ENCODE assay signal across 28 cellular contexts in genomic region chr12:11922361-11922760, GRCh38.
DNase-seq lines count a peak whose midpoint lies in the region; ATAC-seq and TF ChIP-seq lines count a peak whose summit lies in the region.
"Had no signal": no experiment of that assay in that cellular context is flagged by ENCODE, and none has a peak within 500 bp of the region (broad histone marks: within the 10 kb centered on the region; RNA-seq: fewer than 3 reads in every experiment).

No MANE protein-coding gene starts in this region.

- peaks cover 7% of the 10 kb centered on the region for H3K9me3 Mint-ChIP-seq in progenitor cell of endocrine pancreas (ENCODE audit: low read depth)
- H3K9me3 Mint-ChIP-seq: activated T-cell treated with anti-CD3 and anti-CD28 coated beads, Interleukin-2, amount 50 U/mL, for 24 hours; CD4-positive, alpha-beta memory T cell; immature natural killer cell had no signal

- TF ChIP-seq CTCF in DND-41 (IDR thresholded peaks at IDR 0.05; ENCODE audit: borderline replicate concordance, extremely low read depth, low read length, poor library complexity, severe bottlenecking), result no peak
- TF ChIP-seq CTCF in mammary epithelial cell (conservative IDR thresholded peaks at IDR 0.05 in 1 of 2, IDR thresholded peaks at IDR 0.05 in 1 of 2; ENCODE audit: extremely low read depth in 1 of 2, insufficient read depth in 1 of 2, low read depth in 1 of 2, low read length in 2 of 2), result no peak
- no peak for TF ChIP-seq CTCF in progenitor cell of endocrine pancreas (IDR thresholded peaks at IDR 0.05; ENCODE audit: unreplicated experiment)

- H3K36me3 ChIP-seq in DND-41 (ENCODE audit: insufficient read depth, low read length) (no peaks in the 10 kb centered on the region), mammary epithelial cell (ENCODE audit: insufficient read depth, low read length) (no peaks in the 10 kb centered on the region)
- H3K36me3 ChIP-seq: adrenal gland, esophagus muscularis mucosa, gastrocnemius medialis, thoracic aorta had no signal

- peaks cover 12% of the 10 kb centered on the region for H3K4me1 ChIP-seq in DND-41 (ENCODE audit: insufficient read depth, low read length)
- H3K4me1 ChIP-seq in mammary epithelial cell (ENCODE audit: insufficient read depth, low read length), result peaks cover 3% of the 10 kb centered on the region
- H3K4me1 ChIP-seq: adrenal gland, esophagus muscularis mucosa, gastrocnemius medialis had no signal

- H2AFZ ChIP-seq in DND-41 (ENCODE audit: low read depth, low read length) (0 out of 2 replicates have a peak overlapping the region, but pooled peaks have one; percentile 15), mammary epithelial cell (ENCODE audit: low read depth, low read length) (peak overlapping the region; percentile 40)
- H2AFZ ChIP-seq: hepatocyte had no signal

- H3K27ac ChIP-seq in DND-41 (ENCODE audit: low read length) (no peak overlapping the region), mammary epithelial cell (ENCODE audit: insufficient read depth, low read depth, low read length) (no peak overlapping the region)
- H3K27ac ChIP-seq: adrenal gland, coronary artery, esophagus muscularis mucosa, gastrocnemius medialis, hepatocyte, KMS-11, thoracic aorta had no signal

- no peak overlapping the region for H3K4me3 Mint-ChIP-seq in progenitor cell of endocrine pancreas (ENCODE audit: low read depth)
- H3K4me3 Mint-ChIP-seq: activated T-cell treated with anti-CD3 and anti-CD28 coated beads, Interleukin-2, amount 50 U/mL, for 24 hours; CD4-positive, alpha-beta memory T cell; immature natural killer cell had no signal

- H3K36me3 Mint-ChIP-seq in progenitor cell of endocrine pancreas (ENCODE audit: insufficient read depth), result peaks cover 3% of the 10 kb centered on the region
- H3K36me3 Mint-ChIP-seq: CD4-positive, alpha-beta memory T cell; immature natural killer cell had no signal

- in situ Hi-C loops in mammary epithelial cell (cut with MboI; ENCODE audit: low sequenced_read_pairs in 2 of 2), result no loop called here

- ATAC-seq in DND-41 (ENCODE audit: insufficient read depth, low read depth) (peak; percentile 65; the same call in 2 of the 3 replicates), HG02938 (IDR thresholded peaks at IDR 0.05; ENCODE audit: unreplicated experiment) (no peak)
- ATAC-seq: gastrocnemius medialis; sciatic nerve; stimulated activated naive CD8-positive, alpha-beta T cell treated with anti-CD3 and anti-CD28 coated beads, Interleukin-15, Interleukin-2, amounts not matched to agents 100 U/mL and 50 U/mL, for 24 hours had no signal

- peak overlapping the region; percentile 95 for H3K27ac Mint-ChIP-seq in progenitor cell of endocrine pancreas
- H3K27ac Mint-ChIP-seq: activated T-cell treated with anti-CD3 and anti-CD28 coated beads, Interleukin-2, amount 50 U/mL, for 24 hours; immature natural killer cell had no signal

- no peak overlapping the region for H3K4me3 ChIP-seq in DND-41 (ENCODE audit: low read depth in 1 of 2, low read length in 2 of 2)
- no peak overlapping the region for H3K4me3 ChIP-seq in mammary epithelial cell (replicated peaks in 1 of 3; ENCODE audit: insufficient read depth in 1 of 3, low read depth in 2 of 3, low read length in 3 of 3)
- H3K4me3 ChIP-seq: adrenal gland, coronary artery, esophagus muscularis mucosa, gastrocnemius medialis, hepatocyte, thoracic aorta had no signal

- DNase-seq in DND-41, result no peak
- peak; percentile 52 for DNase-seq in HT1080 (ENCODE audit: low read depth)
- DNase-seq in mammary epithelial cell, result peak; percentile 74
- no peak for DNase-seq in progenitor cell of endocrine pancreas (ENCODE audit: low spot score, unreplicated experiment)
- DNase-seq in activated T-cell treated with anti-CD3 and anti-CD28 coated beads, Interleukin-2, amount 50 U/mL, for 48 hours, result no peak
- DNase-seq in COR-L47 (lab: John Stamatoyannopoulos, UW), result no peak
- DNase-seq: activated CD4-positive, CD25-positive, alpha-beta regulatory T cell treated with anti-CD3 and anti-CD28 coated beads, Interleukin-2, amount 50 U/mL, for 72 hours; activated CD8-positive, alpha-beta memory T cell treated with anti-CD3 and anti-CD28 coated beads for 24 hours; activated naive CD4-positive, alpha-beta T cell treated with Interleukin-2 at 50 U/mL for 16 hours; activated T-cell treated with anti-CD3 and anti-CD28 coated beads, Interleukin-2, amount 50 U/mL, for 24 hours; adrenal gland; CD4-positive, alpha-beta memory T cell; DMS153; gastrocnemius medialis; immature natural killer cell; MV-4-11; NCI-H187 treated with DMSO at 0.1 percent for 48 hours; NCI-H446; NK-92 treated with Interleukin-12 subunit alpha and Interleukin-12 subunit beta, amount 100 ng/mL, for 24 hours; stimulated activated naive CD8-positive, alpha-beta T cell treated with anti-CD3 and anti-CD28 coated beads, Interleukin-15, Interleukin-2, amounts not matched to agents 100 U/mL and 50 U/mL, for 24 hours; T-helper 1 cell had no signal

- peaks cover 22% of the 10 kb centered on the region for H3K27me3 Mint-ChIP-seq in progenitor cell of endocrine pancreas
- H3K27me3 Mint-ChIP-seq: activated T-cell treated with anti-CD3 and anti-CD28 coated beads, Interleukin-2, amount 50 U/mL, for 24 hours; CD4-positive, alpha-beta memory T cell had no signal

- dilution Hi-C loops in mammary epithelial cell (cut with HindIII; ENCODE audit: low sequenced_read_pairs), result no loop called here

- H3K79me2 ChIP-seq in DND-41 (ENCODE audit: insufficient read depth, low read length), result no peaks in the 10 kb centered on the region
- no peaks in the 10 kb centered on the region for H3K79me2 ChIP-seq in mammary epithelial cell (ENCODE audit: insufficient read depth, low read length)
- H3K79me2 ChIP-seq: hepatocyte had no signal

- H3K27me3 ChIP-seq in DND-41 (ENCODE audit: insufficient read depth, low read length, poor library complexity) (no peaks in the 10 kb centered on the region), mammary epithelial cell (ENCODE audit: insufficient read depth, low read length) (no peaks in the 10 kb centered on the region)
- H3K27me3 ChIP-seq: adrenal gland, esophagus muscularis mucosa, gastrocnemius medialis, hepatocyte had no signal

- H3K9me3 ChIP-seq in DND-41 (ENCODE audit: insufficient read depth, low read length, severe bottlenecking), result no peaks in the 10 kb centered on the region
- H3K9me3 ChIP-seq in mammary epithelial cell (replicated peaks; ENCODE audit: insufficient read depth, low read length), result no peaks in the 10 kb centered on the region
- H3K9me3 ChIP-seq: adrenal gland, esophagus muscularis mucosa, gastrocnemius medialis, thoracic aorta had no signal

- CTCF ChIA-PET in mammary epithelial cell (lab: Charles Lee; ENCODE audit: low non-redundant PET), result no interaction called here

- H3K4me2 ChIP-seq in DND-41 (ENCODE audit: insufficient read depth, low read length) (no peak overlapping the region), mammary epithelial cell (ENCODE audit: insufficient read depth, low read depth, low read length) (no peak overlapping the region)
- H3K4me2 ChIP-seq: hepatocyte, KMS-11 had no signal

- BruUV-seq in mammary epithelial cell (replicated peaks; lab: Mats Ljungman, UMichigan), result no TSS peak

- H4K20me1 ChIP-seq in DND-41 (ENCODE audit: insufficient read depth, low read length), result no peaks in the 10 kb centered on the region
- no peaks in the 10 kb centered on the region for H4K20me1 ChIP-seq in mammary epithelial cell (ENCODE audit: insufficient read depth, low read length)

- peaks cover 47% of the 10 kb centered on the region for H3K4me1 Mint-ChIP-seq in progenitor cell of endocrine pancreas (ENCODE audit: low read depth)
- H3K4me1 Mint-ChIP-seq: immature natural killer cell had no signal

- 11% methylated on average over 1 of the region's 1 CpG for WGBS in mammary epithelial cell (ENCODE audit: low coverage, missing lambda C conversion rate)

- intact Hi-C loops in mammary epithelial cell (cut with micrococcal nuclease), result no loop called here

- H3K9ac ChIP-seq in DND-41 (ENCODE audit: low read depth, low read length), result no peak overlapping the region
- no peak overlapping the region for H3K9ac ChIP-seq in mammary epithelial cell (ENCODE audit: insufficient read depth, low read length)
- H3K9ac ChIP-seq: KMS-11 had no signal

Comparison
In these comparisons a context has a peak if more than half of its experiments do, and no peak if none do; other contexts are left out.
1. DNase-seq: peak in HT1080 (single experiment) and mammary epithelial cell (single experiment); none in DND-41 (single experiment), progenitor cell of endocrine pancreas (single experiment), activated T-cell treated with anti-CD3 and anti-CD28 coated beads, Interleukin-2, amount 50 U/mL, for 48 hours (0 of 2) and COR-L47 (single experiment).